8 cellular contexts compared by ENCODE assay signal in the genomic region with DNA sequence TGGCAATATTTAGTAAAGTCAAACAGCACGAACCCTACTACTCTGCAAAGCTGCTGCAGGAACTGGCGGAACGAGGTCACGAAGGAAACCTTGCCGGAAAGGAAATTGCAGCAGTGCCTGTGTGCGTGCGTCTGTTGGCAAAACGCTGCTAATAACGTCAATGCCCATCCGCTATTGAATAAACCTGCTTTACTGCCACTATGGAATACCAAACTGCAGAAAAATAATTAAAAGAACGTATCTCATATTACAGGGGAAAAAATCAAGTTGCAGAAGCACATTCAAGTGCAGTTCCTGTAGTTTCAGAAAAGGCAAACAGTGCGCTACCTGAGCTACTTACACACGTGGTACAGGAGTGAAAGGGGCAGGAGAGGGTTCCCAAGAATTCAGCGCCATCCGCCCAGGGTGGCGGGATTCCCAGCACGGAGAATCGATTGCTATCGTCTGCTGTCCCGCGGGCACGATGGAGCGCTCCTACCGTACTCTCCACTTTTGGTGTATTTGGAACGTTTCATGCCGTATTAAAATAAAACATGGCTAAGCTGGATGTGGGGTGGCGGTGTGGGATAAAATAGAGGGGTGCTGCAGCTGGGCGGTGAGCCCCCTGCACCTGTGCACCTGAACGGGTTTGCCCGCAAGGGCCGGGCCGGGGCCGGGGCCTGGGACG. TPM values are rescaled to one million over a fixed set of nuclear protein-coding genes. Genes with fewer than 3 reads are reported as not detected.
A peak's percentile ranks its signal among the peaks of the same experiment; 100 is the strongest.
DNase-seq lines count a peak whose midpoint lies in the region; ATAC-seq and TF ChIP-seq lines count a peak whose summit lies in the region.

No MANE protein-coding gene starts in this region.

- H3K36me3 ChIP-seq in esophagus muscularis mucosa, result peaks cover 7 to 28% (median 26%) of the 10 kb centered on the region in 4 donors

- H3K27me3 Mint-ChIP-seq in activated T-cell treated with anti-CD3 and anti-CD28 coated beads, Interleukin-2, amount 50 U/mL, for 24 hours, result no peaks in the 10 kb centered on the region
- H3K27me3 Mint-ChIP-seq in naive B cell, result no peaks in the 10 kb centered on the region

- no peaks in the 10 kb centered on the region for H3K9me3 ChIP-seq in esophagus muscularis mucosa

- peak; percentile 23 to 26 for ATAC-seq in naive B cell (ENCODE audit: low read depth in 2 of 2)

- no peaks in the 10 kb centered on the region for H3K9me3 Mint-ChIP-seq in activated T-cell treated with anti-CD3 and anti-CD28 coated beads, Interleukin-2, amount 50 U/mL, for 24 hours
- no peaks in the 10 kb centered on the region for H3K9me3 Mint-ChIP-seq in naive B cell

- WGBS in esophagus muscularis mucosa, result 6% methylated on average over 32 of the region's 34 CpGs

- no peak for TF ChIP-seq CTCF in esophagus muscularis mucosa (IDR thresholded peaks at IDR 0.05)

- TF ChIP-seq EP300 in esophagus muscularis mucosa (IDR thresholded peaks at IDR 0.05), result no peak

- H3K4me1 ChIP-seq in esophagus muscularis mucosa, result peaks cover 34 to 56% (median 52%) of the 10 kb centered on the region in 4 donors

- no peaks in the 10 kb centered on the region for H3K27me3 ChIP-seq in esophagus muscularis mucosa

- H3K4me3 Mint-ChIP-seq in activated T-cell treated with anti-CD3 and anti-CD28 coated beads, Interleukin-2, amount 50 U/mL, for 24 hours, result peak overlapping the region; percentile 90
- H3K4me3 Mint-ChIP-seq in naive B cell, result peak overlapping the region; percentile 83 to 96 (median 91)

- peak overlapping the region; percentile 72 to 89 (median 80) for H3K4me3 ChIP-seq in esophagus muscularis mucosa

- peak overlapping the region; percentile 73 to 88 (median 84) for H3K27ac ChIP-seq in esophagus muscularis mucosa (replicated peaks in 1 of 4)
- peak overlapping the region; percentile 89 for H3K27ac ChIP-seq in temporal lobe (ENCODE audit: low read depth, low read length)

- no peak for TF ChIP-seq POLR2A in esophagus muscularis mucosa (IDR thresholded peaks at IDR 0.05; ENCODE audit: low read depth)

- peak; percentile 48 for DNase-seq in activated T-cell treated with anti-CD3 and anti-CD28 coated beads for 1 hour (ENCODE audit: low read depth)
- DNase-seq in activated T-cell treated with anti-CD3 and anti-CD28 coated beads for 4 hours, result no peak
- DNase-seq in NCI-H748 treated with DMSO at 0.1 percent for 48 hours (lab: John Stamatoyannopoulos, UW), result peak; percentile 65
- DNase-seq in activated T-cell treated with anti-CD3 and anti-CD28 coated beads, Interleukin-2, amount 50 U/mL, for 24 hours, result peak; percentile 67
- no peak for DNase-seq in esophagus muscularis mucosa (ENCODE audit: extremely low spot score)
- DNase-seq in naive B cell, result peak; percentile 57
- DNase-seq in T1000 (lab: John Stamatoyannopoulos, UW), result no peak

- H3K27ac Mint-ChIP-seq in activated T-cell treated with anti-CD3 and anti-CD28 coated beads, Interleukin-2, amount 50 U/mL, for 24 hours, result peak overlapping the region; percentile 94
- H3K27ac Mint-ChIP-seq in naive B cell, result peak overlapping the region; percentile 54 to 94 (median 86)

- intact Hi-C loops in esophagus muscularis mucosa (cut with DNase I), result no loop called here

- peaks cover 48% of the 10 kb centered on the region for H3K4me1 Mint-ChIP-seq in activated T-cell treated with anti-CD3 and anti-CD28 coated beads, Interleukin-2, amount 50 U/mL, for 24 hours (ENCODE audit: low read depth)
- peaks cover 39 to 73% (median 62%) of the 10 kb centered on the region in 3 donors for H3K4me1 Mint-ChIP-seq in naive B cell

- H3K36me3 Mint-ChIP-seq in activated T-cell treated with anti-CD3 and anti-CD28 coated beads, Interleukin-2, amount 50 U/mL, for 24 hours (ENCODE audit: low read depth), result peaks cover 61% of the 10 kb centered on the region
- peaks cover 8% of the 10 kb centered on the region in 2 donors for H3K36me3 Mint-ChIP-seq in naive B cell

RNA-seq across cellular contexts. Expression of a gene that starts 0.5 kb away (rescaled TPM):
- total RNA-seq in esophagus muscularis mucosa (10 to 100 TPM; 38.4 to 44.4 (median 42.2) TPM), temporal lobe (18.7 TPM)
- polyA plus RNA-seq in naive B cell (ENCODE audit: low read depth in 6 of 6), result 10 to 100 TPM; 22.2 to 41.6 (median 32.1) TPM

RNA-seq across cellular contexts. Expression of a gene that starts 4.3 kb away (rescaled TPM):
- total RNA-seq in esophagus muscularis mucosa (1 to 10 TPM; 5.8 to 9.5 (median 9.2) TPM), temporal lobe (20.9 TPM)
- 10 to 100 TPM; 10.2 to 19.0 (median 15.3) TPM for polyA plus RNA-seq in naive B cell (ENCODE audit: low read depth in 6 of 6)

Comparison
In these comparisons a context has a peak if more than half of its experiments do, and no peak if none do; other contexts are left out.
1. DNase-seq: peak in activated T-cell treated with anti-CD3 and anti-CD28 coated beads for 1 hour (single experiment), NCI-H748 treated with DMSO at 0.1 percent for 48 hours (single experiment), activated T-cell treated with anti-CD3 and anti-CD28 coated beads, Interleukin-2, amount 50 U/mL, for 24 hours (single experiment) and naive B cell (single experiment); none in activated T-cell treated with anti-CD3 and anti-CD28 coated beads for 4 hours (single experiment), esophagus muscularis mucosa (single experiment) and T1000 (single experiment).